1 cellular context compared by ENCODE assay signal in the genomic region with DNA sequence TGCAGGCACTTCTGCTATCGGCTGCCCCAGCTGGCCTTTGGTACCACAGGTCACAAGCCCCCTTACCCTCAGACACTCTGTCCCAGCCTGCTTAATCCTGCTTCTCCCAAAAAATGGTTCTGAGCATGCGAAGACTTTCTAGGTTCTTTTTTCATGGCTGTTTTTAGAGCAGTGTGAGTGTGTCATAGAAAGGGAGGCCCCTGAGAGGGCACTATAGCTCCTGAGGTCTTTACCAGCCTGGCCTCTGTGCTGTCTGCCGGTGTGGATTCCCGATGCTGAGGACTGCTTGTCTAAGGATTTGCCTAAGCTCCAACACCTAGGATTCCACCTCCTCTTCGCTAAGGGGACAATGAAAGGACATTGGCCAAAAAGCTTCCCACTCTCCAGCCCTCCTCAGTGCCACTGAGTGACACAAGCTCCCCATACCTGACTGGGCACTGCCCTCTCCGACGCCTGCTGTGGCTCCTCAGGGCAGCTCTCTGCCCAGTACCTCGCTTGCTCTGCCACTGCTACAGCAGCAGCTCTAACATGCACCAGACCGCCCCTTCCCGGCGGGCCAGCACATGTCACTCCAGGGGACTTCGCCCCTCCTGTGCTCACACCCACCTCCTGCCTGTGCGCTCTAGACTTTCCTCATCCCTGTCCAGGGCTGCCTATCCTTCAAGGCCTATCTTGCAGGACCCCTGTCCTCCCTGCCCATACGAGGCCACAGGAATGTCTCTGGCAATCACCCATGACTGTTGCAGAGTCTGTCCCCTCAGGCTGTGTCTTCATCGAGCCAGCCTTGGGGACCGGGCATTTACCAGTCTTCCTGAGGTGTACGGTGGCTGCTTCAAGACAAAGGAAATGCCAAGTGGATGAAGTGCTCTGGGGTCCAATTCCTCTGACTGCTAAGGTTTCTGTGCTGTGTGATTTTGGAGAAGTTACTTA.
TF ChIP-seq lines count a peak whose summit lies in the region.

No MANE protein-coding gene starts in this region.

TF ChIP-seq in IMR-90, 13 proteins besides CTCF, POLR2A, EP300 and RAD21:
- no peak for TF ChIP-seq MXI1 (IDR thresholded peaks at IDR 0.05; ENCODE audit: borderline replicate concordance, low read depth, low read length)
- TF ChIP-seq, protein P1, sequence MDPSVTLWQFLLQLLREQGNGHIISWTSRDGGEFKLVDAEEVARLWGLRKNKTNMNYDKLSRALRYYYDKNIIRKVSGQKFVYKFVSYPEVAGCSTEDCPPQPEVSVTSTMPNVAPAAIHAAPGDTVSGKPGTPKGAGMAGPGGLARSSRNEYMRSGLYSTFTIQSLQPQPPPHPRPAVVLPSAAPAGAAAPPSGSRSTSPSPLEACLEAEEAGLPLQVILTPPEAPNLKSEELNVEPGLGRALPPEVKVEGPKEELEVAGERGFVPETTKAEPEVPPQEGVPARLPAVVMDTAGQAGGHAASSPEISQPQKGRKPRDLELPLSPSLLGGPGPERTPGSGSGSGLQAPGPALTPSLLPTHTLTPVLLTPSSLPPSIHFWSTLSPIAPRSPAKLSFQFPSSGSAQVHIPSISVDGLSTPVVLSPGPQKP (IDR thresholded peaks at IDR 0.05; ENCODE audit: borderline replicate concordance, low read depth, low read length), result no peak
- TF ChIP-seq CEBPB (IDR thresholded peaks at IDR 0.05; ENCODE audit: low read depth, low read length), result no peak
- TF ChIP-seq, protein P2, sequence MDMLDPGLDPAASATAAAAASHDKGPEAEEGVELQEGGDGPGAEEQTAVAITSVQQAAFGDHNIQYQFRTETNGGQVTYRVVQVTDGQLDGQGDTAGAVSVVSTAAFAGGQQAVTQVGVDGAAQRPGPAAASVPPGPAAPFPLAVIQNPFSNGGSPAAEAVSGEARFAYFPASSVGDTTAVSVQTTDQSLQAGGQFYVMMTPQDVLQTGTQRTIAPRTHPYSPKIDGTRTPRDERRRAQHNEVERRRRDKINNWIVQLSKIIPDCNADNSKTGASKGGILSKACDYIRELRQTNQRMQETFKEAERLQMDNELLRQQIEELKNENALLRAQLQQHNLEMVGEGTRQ (IDR thresholded peaks at IDR 0.05; ENCODE audit: low read depth, low read length), result no peak
- TF ChIP-seq MAZ (IDR thresholded peaks at IDR 0.05; ENCODE audit: borderline replicate concordance, low read depth, low read length), result no peak
- TF ChIP-seq RFX5 (IDR thresholded peaks at IDR 0.05; ENCODE audit: low read depth, low read length), result no peak
- no peak for TF ChIP-seq CHD1 (IDR thresholded peaks at IDR 0.05; ENCODE audit: low read depth, low read length)
